8 cellular contexts compared by ENCODE assay signal in genomic region chr1:160834945-160835565, GRCh38. TPM values are rescaled to one million over a fixed set of nuclear protein-coding genes. Genes with fewer than 3 reads are reported as not detected.
DNase-seq lines count a peak whose midpoint lies in the region; ATAC-seq lines count a peak whose summit lies in the region.

No MANE protein-coding gene starts in this region.

- intact Hi-C loops in activated CD4-positive, alpha-beta memory T cell treated with anti-CD3 and anti-CD28 coated beads for 36 hours (cut with micrococcal nuclease): loop anchor here (1.0 to 5.0 kb wide), 5 partner anchors 42 to 297 kb away; partner anchors contain the start of gene DEDD

- no peak for ATAC-seq in stimulated activated naive B cell treated with anti-CD40 and anti-IgM and Interleukin-4, amounts not matched to agents 10 μg/mL and 1 μg/mL and 100 μg/mL, for 72 hours (replicated peaks)
- ATAC-seq in GM19035 (IDR thresholded peaks at IDR 0.05; ENCODE audit: unreplicated experiment): no peak
- no peak for ATAC-seq in HG03025 (IDR thresholded peaks at IDR 0.05; ENCODE audit: low FRiP score, unreplicated experiment)

- H3K4me1 Mint-ChIP-seq in activated CD4-positive, alpha-beta memory T cell treated with anti-CD3 and anti-CD28 coated beads for 36 hours (ENCODE audit: low read depth): peaks cover 48% of the 10 kb centered on the region
- peaks cover 34 to 49% of the 10 kb centered on the region in 2 donors for H3K4me1 Mint-ChIP-seq in stimulated activated naive B cell treated with anti-CD40 and anti-IgM and Interleukin-4, amounts not matched to agents 10 μg/mL and 1 μg/mL and 100 μg/mL, for 72 hours

- no peaks in the 10 kb centered on the region for H3K36me3 Mint-ChIP-seq in activated CD4-positive, alpha-beta memory T cell treated with anti-CD3 and anti-CD28 coated beads for 36 hours
- peaks cover 4 to 6% of the 10 kb centered on the region in 2 donors for H3K36me3 Mint-ChIP-seq in stimulated activated naive B cell treated with anti-CD40 and anti-IgM and Interleukin-4, amounts not matched to agents 10 μg/mL and 1 μg/mL and 100 μg/mL, for 72 hours

- no peaks in the 10 kb centered on the region for H3K9me3 Mint-ChIP-seq in activated CD4-positive, alpha-beta memory T cell treated with anti-CD3 and anti-CD28 coated beads for 36 hours
- H3K9me3 Mint-ChIP-seq in stimulated activated naive B cell treated with anti-CD40 and anti-IgM and Interleukin-4, amounts not matched to agents 10 μg/mL and 1 μg/mL and 100 μg/mL, for 72 hours: no peaks in the 10 kb centered on the region

- H3K27me3 Mint-ChIP-seq in activated CD4-positive, alpha-beta memory T cell treated with anti-CD3 and anti-CD28 coated beads for 36 hours: no peaks in the 10 kb centered on the region
- H3K27me3 Mint-ChIP-seq in stimulated activated naive B cell treated with anti-CD40 and anti-IgM and Interleukin-4, amounts not matched to agents 10 μg/mL and 1 μg/mL and 100 μg/mL, for 72 hours: no peaks in the 10 kb centered on the region

- POLR2A ChIA-PET in activated CD4-positive, alpha-beta memory T cell treated with anti-CD3 and anti-CD28 coated beads for 36 hours (lab: Charles Lee): interaction anchor here (2.1 kb wide), 1 partner anchor 119 kb away, joined by 4 read pairs; the partner anchor contains the start of gene ITLN2

- CTCF ChIA-PET in activated CD4-positive, alpha-beta memory T cell treated with anti-CD3 and anti-CD28 coated beads for 36 hours (lab: Charles Lee): interaction anchor here (0.5 to 8.3 kb wide), 52 partner anchors 9 to 480 kb away, joined by 3 to 296 read pairs (median 5); partner anchors contain the start of genes CD244, ITLN1, ITLN2 and LY9

- peak; percentile 42 for DNase-seq in A172 (ENCODE audit: low spot score)
- DNase-seq in Daoy (ENCODE audit: low read depth): peak; percentile 57
- DNase-seq in NCI-H187 treated with DMSO at 0.1 percent for 48 hours (lab: John Stamatoyannopoulos, UW): peak; percentile 79
- DNase-seq in activated CD4-positive, alpha-beta memory T cell treated with anti-CD3 and anti-CD28 coated beads for 36 hours: peak; percentile 54
- DNase-seq in glomerular visceral epithelial cell (ENCODE audit: extremely low spot score): peak; percentile 50
- no peak for DNase-seq in stimulated activated naive B cell treated with anti-CD40 and anti-IgM and Interleukin-4, amounts not matched to agents 10 μg/mL and 1 μg/mL and 100 μg/mL, for 72 hours

- no peak overlapping the region for H3K27ac Mint-ChIP-seq in activated CD4-positive, alpha-beta memory T cell treated with anti-CD3 and anti-CD28 coated beads for 36 hours
- peak overlapping the region; percentile 31 for H3K27ac Mint-ChIP-seq in stimulated activated naive B cell treated with anti-CD40 and anti-IgM and Interleukin-4, amounts not matched to agents 10 μg/mL and 1 μg/mL and 100 μg/mL, for 72 hours

- no peak overlapping the region for H3K4me3 Mint-ChIP-seq in activated CD4-positive, alpha-beta memory T cell treated with anti-CD3 and anti-CD28 coated beads for 36 hours
- no peak overlapping the region for H3K4me3 Mint-ChIP-seq in stimulated activated naive B cell treated with anti-CD40 and anti-IgM and Interleukin-4, amounts not matched to agents 10 μg/mL and 1 μg/mL and 100 μg/mL, for 72 hours

RNA-seq across cellular contexts. Expression of gene CD244, which starts 27.6 kb away (rescaled TPM):
- total RNA-seq in A172 (2014; rRNA removed; shearing (Covaris generic)): not detected in 2 replicates
- not detected in 2 replicates for total RNA-seq in Daoy (2014; rRNA removed; shearing (Covaris generic))
- under 1 TPM in 1 of 2 experiments, not detected in 1; 0.14 TPM for total RNA-seq in activated CD4-positive, alpha-beta memory T cell treated with anti-CD3 and anti-CD28 coated beads for 36 hours

RNA-seq across cellular contexts. Expression of gene LY9, which starts 39.1 kb away (rescaled TPM):
- not detected in 2 replicates for total RNA-seq in A172 (2014; rRNA removed; shearing (Covaris generic))
- total RNA-seq in Daoy (2014; rRNA removed; shearing (Covaris generic)): 0.06 TPM in 1 of 2 replicates, not detected in the other
- 1 to 10 TPM; 4.8 to 4.9 TPM for total RNA-seq in activated CD4-positive, alpha-beta memory T cell treated with anti-CD3 and anti-CD28 coated beads for 36 hours

RNA-seq across cellular contexts. Expression of gene ITLN1, which starts 49.9 kb away (rescaled TPM):
- total RNA-seq in A172 (2014; rRNA removed; shearing (Covaris generic)): not detected in 2 replicates
- total RNA-seq in Daoy (2014; rRNA removed; shearing (Covaris generic)): 0.11 TPM in 1 of 2 replicates, not detected in the other
- total RNA-seq in activated CD4-positive, alpha-beta memory T cell treated with anti-CD3 and anti-CD28 coated beads for 36 hours: not detected
